20 cellular contexts compared by ENCODE assay signal in genomic region chr6:167757821-167758220, GRCh38.
DNase-seq lines count a peak whose midpoint lies in the region; ATAC-seq and TF ChIP-seq lines count a peak whose summit lies in the region.
"Had no signal": no experiment of that assay in that cellular context is flagged by ENCODE, and none has a peak within 500 bp of the region (broad histone marks: within the 10 kb centered on the region; RNA-seq: fewer than 3 reads in every experiment).

No MANE protein-coding gene starts in this region.

- H2AK5ac ChIP-seq in mesendoderm (ENCODE audit: low read length), result no peak overlapping the region

- H3K23ac ChIP-seq in mesendoderm (ENCODE audit: low read length), result no peak overlapping the region

- peak overlapping the region; percentile 35 for H3K56ac ChIP-seq in mesendoderm (ENCODE audit: low read length)

- peaks cover 4% of the 10 kb centered on the region for H3K4me1 ChIP-seq in mesendoderm (ENCODE audit: control insufficient read depth, low read depth, low read length)
- H3K4me1 ChIP-seq: BLaER1 treated with 17β-estradiol and CSF1 and Interleukin-3, amounts not matched to agents 10 nM and 100 nM; HAP-1 had no signal

- H3K27me3 ChIP-seq in mesendoderm (ENCODE audit: insufficient read depth, low read length, poor library complexity), result no peaks in the 10 kb centered on the region
- H3K27me3 ChIP-seq: BLaER1 treated with 17β-estradiol and CSF1 and Interleukin-3, amounts not matched to agents 10 nM and 100 nM had no signal

- no peak overlapping the region for H4K8ac ChIP-seq in mesendoderm (ENCODE audit: low read depth, low read length)

- H3K4me3 Mint-ChIP-seq in brain, result no peak overlapping the region
- H3K4me3 Mint-ChIP-seq: B cell; CD4-positive, CD25-positive, alpha-beta regulatory T cell; CD8-positive, alpha-beta memory T cell had no signal

- peaks cover 3% of the 10 kb centered on the region for H3K27me3 Mint-ChIP-seq in brain
- H3K27me3 Mint-ChIP-seq: CD4-positive, CD25-positive, alpha-beta regulatory T cell had no signal

- no peaks in the 10 kb centered on the region for H3K36me3 ChIP-seq in mesendoderm (ENCODE audit: control insufficient read depth, insufficient read depth, low read length)
- H3K36me3 ChIP-seq: BLaER1 treated with 17β-estradiol and CSF1 and Interleukin-3, amounts not matched to agents 10 nM and 100 nM; HAP-1 had no signal

- TF ChIP-seq CTCF in brain (conservative IDR thresholded peaks at IDR 0.05), result no peak

- H3K27ac ChIP-seq in mesendoderm (ENCODE audit: low read depth, low read length), result no peak overlapping the region
- no peak overlapping the region for H3K27ac ChIP-seq in caudate nucleus (ENCODE audit: low read depth, low read length)
- H3K27ac ChIP-seq: BLaER1 treated with 17β-estradiol and CSF1 and Interleukin-3, amounts not matched to agents 10 nM and 100 nM; GM23248; HL-60 had no signal

- no peaks in the 10 kb centered on the region for H3K79me1 ChIP-seq in mesendoderm (ENCODE audit: low read length)

- H3K9me3 Mint-ChIP-seq in brain, result peaks cover 0 to 2% (median 0%) of the 10 kb centered on the region in 5 experiments

- intact Hi-C loops in posterior vena cava (cut with DNase I), result no loop called here

- H2BK5ac ChIP-seq in mesendoderm (ENCODE audit: low read length), result no peak overlapping the region

- no peak overlapping the region for H3K18ac ChIP-seq in mesendoderm (ENCODE audit: low read length)

- H3K27ac Mint-ChIP-seq in brain, result peak overlapping the region in 3 of 5 experiments; percentile 15 to 77 (median 21)
- H3K27ac Mint-ChIP-seq: B cell; CD4-positive, CD25-positive, alpha-beta regulatory T cell; CD8-positive, alpha-beta memory T cell; IgD-negative memory B cell had no signal

- H3K4ac ChIP-seq in mesendoderm (ENCODE audit: low read depth, low read length), result no peak overlapping the region

- H3K9ac ChIP-seq in mesendoderm (ENCODE audit: low read length), result no peak overlapping the region
- H3K9ac ChIP-seq: BLaER1 treated with 17β-estradiol and CSF1 and Interleukin-3, amounts not matched to agents 10 nM and 100 nM; GM23248 had no signal

- H3K4me3 ChIP-seq in mesendoderm (ENCODE audit: low read length), result no peak overlapping the region
- H3K4me3 ChIP-seq: BLaER1 treated with 17β-estradiol and CSF1 and Interleukin-3, amounts not matched to agents 10 nM and 100 nM; GM12878; GM23248; HAP-1 had no signal

- no peak overlapping the region for H3K4me2 ChIP-seq in mesendoderm (ENCODE audit: low read length)
- H3K4me2 ChIP-seq: BLaER1 treated with 17β-estradiol and CSF1 and Interleukin-3, amounts not matched to agents 10 nM and 100 nM had no signal

- ATAC-seq in HG02885 (IDR thresholded peaks at IDR 0.05; ENCODE audit: poor library complexity, unreplicated experiment), result no peak
- ATAC-seq: GM12878 had no signal

- H3K36me3 Mint-ChIP-seq in brain, result no peaks in the 10 kb centered on the region
- H3K36me3 Mint-ChIP-seq: CD4-positive, CD25-positive, alpha-beta regulatory T cell; CD8-positive, alpha-beta memory T cell; IgD-negative memory B cell had no signal

- no CpG with 5 or more reads among the region's 15 CpGs for WGBS in mesendoderm (ENCODE audit: extremely low coverage, insufficient coverage, low lambda C conversion rate)

- H3K79me2 ChIP-seq in mesendoderm (ENCODE audit: control insufficient read depth, insufficient read depth, low read length), result no peaks in the 10 kb centered on the region

- DNase-seq in mesendoderm (no peak), posterior vena cava (ENCODE audit: low spot score) (peak; percentile 67), cerebellar nuclear complex (lab: John Stamatoyannopoulos, UW) (no peak), caudate nucleus (lab: John Stamatoyannopoulos, UW) (no peak)
- DNase-seq: CD4-positive, CD25-positive, alpha-beta regulatory T cell; CD8-positive, alpha-beta memory T cell; COR-L47; DMS 273 treated with DMSO at 0.1 percent for 48 hours; DMS53; DND-41; EL; GM23248 had no signal

- no peak overlapping the region for H2BK15ac ChIP-seq in mesendoderm (replicated peaks; ENCODE audit: low read depth)

- peaks cover 46% of the 10 kb centered on the region for H3K4me1 Mint-ChIP-seq in brain
- H3K4me1 Mint-ChIP-seq: B cell; CD4-positive, CD25-positive, alpha-beta regulatory T cell; CD8-positive, alpha-beta memory T cell; IgD-negative memory B cell had no signal

- no peak overlapping the region for H2BK120ac ChIP-seq in mesendoderm (ENCODE audit: low read depth, low read length)

- H4K5ac ChIP-seq in mesendoderm (ENCODE audit: low read length), result no peak overlapping the region
